Comparison of ENCODE assay signal across 8 cellular contexts in the genomic region with DNA sequence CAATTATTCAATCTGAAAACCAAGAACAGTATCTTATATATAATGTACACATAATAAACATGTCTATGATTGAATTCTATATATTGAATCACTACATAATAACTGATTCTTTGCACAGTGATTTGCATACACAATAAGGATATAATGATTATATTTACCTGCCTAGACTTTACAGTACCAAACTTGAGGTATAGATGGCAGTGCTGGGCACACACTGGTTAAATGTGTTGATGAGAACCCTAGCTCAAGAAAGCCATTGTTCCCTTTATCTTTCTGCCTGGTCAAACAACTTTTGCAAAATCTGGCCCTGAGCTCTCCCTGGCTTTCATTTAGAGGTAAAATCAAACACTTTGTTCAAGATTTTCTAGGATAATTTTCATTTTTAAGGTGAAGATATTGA.
A peak's percentile ranks its signal among the peaks of the same experiment; 100 is the strongest.
DNase-seq lines count a peak whose midpoint lies in the region; ATAC-seq, FAIRE-seq and TF ChIP-seq lines count a peak whose summit lies in the region.

No MANE protein-coding gene starts in this region.

- H3K4me3 ChIP-seq in RWPE2 (ENCODE audit: severe bottlenecking): no peak overlapping the region
- H3K4me3 ChIP-seq in neuronal stem cell (ENCODE audit: low read length in 2 of 2): no peak overlapping the region
- H3K4me3 ChIP-seq in kidney (ENCODE audit: low read length in 2 of 2): no peak overlapping the region

- DNase-seq in NCI-H2107 treated with DMSO at 0.1 percent for 48 hours (lab: John Stamatoyannopoulos, UW; ENCODE audit: unreplicated experiment): peak; percentile 27
- no peak for DNase-seq in NCI-H2107 (lab: John Stamatoyannopoulos, UW)
- DNase-seq in RWPE2 (ENCODE audit: low spot score): no peak
- no peak for DNase-seq in neuronal stem cell (ENCODE audit: low spot score)
- no peak for DNase-seq in activated CD4-positive, alpha-beta T cell treated with anti-CD3 and anti-CD28 coated beads, Interleukin-2, amount 50 U/mL, for 1 hour
- no peak for DNase-seq in kidney

- H2BK12ac ChIP-seq in neuronal stem cell (ENCODE audit: low read length): no peak overlapping the region

- H3K9ac ChIP-seq in neuronal stem cell (ENCODE audit: low read depth, low read length, poor library complexity): no peak overlapping the region
- H3K9ac ChIP-seq in kidney (ENCODE audit: low read length in 2 of 2): no peak overlapping the region

- H2AK5ac ChIP-seq in neuronal stem cell (ENCODE audit: low read depth, low read length): no peak overlapping the region

- no peak overlapping the region for H4K91ac ChIP-seq in neuronal stem cell (ENCODE audit: low read depth, low read length, poor library complexity)

- TF ChIP-seq CTCF in RWPE2 (IDR thresholded peaks at IDR 0.05; ENCODE audit: poor library complexity, severe bottlenecking) (peak; percentile 52), kidney (IDR thresholded peaks at IDR 0.05; ENCODE audit: borderline replicate concordance, extremely low read depth, insufficient read depth) (no peak)

- no peaks in the 10 kb centered on the region for H3K9me3 ChIP-seq in RWPE2 (ENCODE audit: severe bottlenecking)
- no peaks in the 10 kb centered on the region for H3K9me3 ChIP-seq in neuronal stem cell (replicated peaks in 1 of 2; ENCODE audit: control insufficient read depth in 2 of 2, insufficient read depth in 1 of 2, low read depth in 1 of 2, low read length in 2 of 2)
- H3K9me3 ChIP-seq in kidney (ENCODE audit: control insufficient read depth in 1 of 2, low read length in 2 of 2): no peaks in the 10 kb centered on the region

- H3K27me3 ChIP-seq in RWPE2 (ENCODE audit: insufficient read depth, poor library complexity, severe bottlenecking): no peaks in the 10 kb centered on the region
- H3K27me3 ChIP-seq in neuronal stem cell (ENCODE audit: control insufficient read depth in 3 of 3, insufficient read depth in 3 of 3, low read depth in 1 of 3, low read length in 3 of 3): no peaks in the 10 kb centered on the region

- H3K79me1 ChIP-seq in neuronal stem cell (ENCODE audit: low read depth, low read length): no peaks in the 10 kb centered on the region

- no peak overlapping the region for H2BK120ac ChIP-seq in neuronal stem cell (ENCODE audit: low read depth, low read length)

- H3K4ac ChIP-seq in neuronal stem cell (ENCODE audit: low read length): no peak overlapping the region

- H2BK5ac ChIP-seq in neuronal stem cell (ENCODE audit: low read length): no peak overlapping the region

- no peak overlapping the region for H3K14ac ChIP-seq in neuronal stem cell (ENCODE audit: low read length)

- intact Hi-C loops in kidney (cut with DNase I): no loop called here

- peak; percentile 91 for ATAC-seq in HG03159 (IDR thresholded peaks at IDR 0.05; ENCODE audit: unreplicated experiment)
- ATAC-seq in RWPE2 (ENCODE audit: low read depth): peak; percentile 55; the same call in 2 of the 3 replicates
- no peak for ATAC-seq in HG02884 (IDR thresholded peaks at IDR 0.05; ENCODE audit: unreplicated experiment)

- no peak overlapping the region for H2BK15ac ChIP-seq in neuronal stem cell (ENCODE audit: low read length)

- H3K4me1 ChIP-seq in RWPE2 (ENCODE audit: insufficient read depth, poor library complexity, severe bottlenecking) (peaks cover 10% of the 10 kb centered on the region), neuronal stem cell (ENCODE audit: control insufficient read depth in 2 of 2, insufficient read depth in 1 of 2, low read depth in 1 of 2, low read length in 2 of 2) (peaks cover 4 to 7% of the 10 kb centered on the region in 2 donors), kidney (ENCODE audit: control insufficient read depth in 1 of 2, insufficient read depth in 1 of 2, low read depth in 1 of 2, low read length in 2 of 2) (no peaks in the 10 kb centered on the region)

- no peak overlapping the region for H3K18ac ChIP-seq in neuronal stem cell (ENCODE audit: low read length)

- H3K4me2 ChIP-seq in neuronal stem cell (ENCODE audit: insufficient read depth, low read length, poor library complexity, severe bottlenecking): no peak overlapping the region

- H3K36me3 ChIP-seq in RWPE2 (ENCODE audit: low read depth) (no peaks in the 10 kb centered on the region), neuronal stem cell (replicated peaks in 1 of 2; ENCODE audit: control insufficient read depth in 2 of 2, insufficient read depth in 2 of 2, low read length in 2 of 2) (no peaks in the 10 kb centered on the region), kidney (ENCODE audit: control insufficient read depth in 1 of 2, insufficient read depth in 2 of 2, low read length in 2 of 2) (no peaks in the 10 kb centered on the region)

- H3K27ac ChIP-seq in RWPE2 (ENCODE audit: poor library complexity, severe bottlenecking): no peak overlapping the region
- no peak overlapping the region for H3K27ac ChIP-seq in neuronal stem cell (replicated peaks; ENCODE audit: low read length)
- H3K27ac ChIP-seq in kidney (ENCODE audit: low read depth in 2 of 2, low read length in 2 of 2): no peak overlapping the region

- no peak for FAIRE-seq in kidney (lab: Jason Lieb, UNC)

- no peak overlapping the region for H4K8ac ChIP-seq in neuronal stem cell (ENCODE audit: low read depth, low read length)

- H2AFZ ChIP-seq in neuronal stem cell (ENCODE audit: low read length): peak overlapping the region; percentile 39

- no peak overlapping the region for H3K23ac ChIP-seq in neuronal stem cell (ENCODE audit: low read depth, low read length, poor library complexity)
